1 cellular context compared by ENCODE assay signal in the genomic region with DNA sequence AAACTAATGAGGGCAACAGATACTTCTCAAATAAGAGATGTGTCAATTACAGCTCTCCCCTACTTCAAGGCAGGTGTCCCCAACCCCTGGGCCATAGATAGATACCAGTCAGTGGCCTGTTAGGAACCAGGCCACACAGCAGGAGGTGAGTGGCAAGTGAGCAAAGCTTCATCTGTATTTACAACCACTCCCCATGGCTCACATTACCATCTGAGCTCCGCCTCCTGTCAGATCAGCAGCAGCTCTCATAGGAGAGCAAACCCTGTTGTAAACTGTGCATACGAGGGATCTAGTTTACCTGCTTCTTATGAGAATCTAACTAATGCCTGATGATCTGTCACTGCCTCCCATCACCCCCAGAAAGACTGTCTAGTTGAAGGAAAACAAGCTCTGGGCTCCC.
TF ChIP-seq lines count a peak whose summit lies in the region.

No MANE protein-coding gene starts in this region.

TF ChIP-seq in WTC11, 78 proteins besides CTCF, POLR2A, EP300 and RAD21 (continued from another document):
- TF ChIP-seq, protein P1, sequence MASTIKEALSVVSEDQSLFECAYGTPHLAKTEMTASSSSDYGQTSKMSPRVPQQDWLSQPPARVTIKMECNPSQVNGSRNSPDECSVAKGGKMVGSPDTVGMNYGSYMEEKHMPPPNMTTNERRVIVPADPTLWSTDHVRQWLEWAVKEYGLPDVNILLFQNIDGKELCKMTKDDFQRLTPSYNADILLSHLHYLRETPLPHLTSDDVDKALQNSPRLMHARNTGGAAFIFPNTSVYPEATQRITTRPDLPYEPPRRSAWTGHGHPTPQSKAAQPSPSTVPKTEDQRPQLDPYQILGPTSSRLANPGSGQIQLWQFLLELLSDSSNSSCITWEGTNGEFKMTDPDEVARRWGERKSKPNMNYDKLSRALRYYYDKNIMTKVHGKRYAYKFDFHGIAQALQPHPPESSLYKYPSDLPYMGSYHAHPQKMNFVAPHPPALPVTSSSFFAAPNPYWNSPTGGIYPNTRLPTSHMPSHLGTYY (CRISPR knock-in tag; IDR thresholded peaks at IDR 0.05) = no peak
- TF ChIP-seq, protein P2, sequence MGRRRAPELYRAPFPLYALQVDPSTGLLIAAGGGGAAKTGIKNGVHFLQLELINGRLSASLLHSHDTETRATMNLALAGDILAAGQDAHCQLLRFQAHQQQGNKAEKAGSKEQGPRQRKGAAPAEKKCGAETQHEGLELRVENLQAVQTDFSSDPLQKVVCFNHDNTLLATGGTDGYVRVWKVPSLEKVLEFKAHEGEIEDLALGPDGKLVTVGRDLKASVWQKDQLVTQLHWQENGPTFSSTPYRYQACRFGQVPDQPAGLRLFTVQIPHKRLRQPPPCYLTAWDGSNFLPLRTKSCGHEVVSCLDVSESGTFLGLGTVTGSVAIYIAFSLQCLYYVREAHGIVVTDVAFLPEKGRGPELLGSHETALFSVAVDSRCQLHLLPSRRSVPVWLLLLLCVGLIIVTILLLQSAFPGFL (CRISPR knock-in tag; IDR thresholded peaks at IDR 0.05; ENCODE audit: borderline replicate concordance) = no peak
- TF ChIP-seq NFATC4 (CRISPR knock-in tag; IDR thresholded peaks at IDR 0.05) = no peak
- TF ChIP-seq, protein P3, sequence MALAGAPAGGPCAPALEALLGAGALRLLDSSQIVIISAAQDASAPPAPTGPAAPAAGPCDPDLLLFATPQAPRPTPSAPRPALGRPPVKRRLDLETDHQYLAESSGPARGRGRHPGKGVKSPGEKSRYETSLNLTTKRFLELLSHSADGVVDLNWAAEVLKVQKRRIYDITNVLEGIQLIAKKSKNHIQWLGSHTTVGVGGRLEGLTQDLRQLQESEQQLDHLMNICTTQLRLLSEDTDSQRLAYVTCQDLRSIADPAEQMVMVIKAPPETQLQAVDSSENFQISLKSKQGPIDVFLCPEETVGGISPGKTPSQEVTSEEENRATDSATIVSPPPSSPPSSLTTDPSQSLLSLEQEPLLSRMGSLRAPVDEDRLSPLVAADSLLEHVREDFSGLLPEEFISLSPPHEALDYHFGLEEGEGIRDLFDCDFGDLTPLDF (CRISPR knock-in tag; IDR thresholded peaks at IDR 0.05) = no peak
- TF ChIP-seq, protein P4, sequence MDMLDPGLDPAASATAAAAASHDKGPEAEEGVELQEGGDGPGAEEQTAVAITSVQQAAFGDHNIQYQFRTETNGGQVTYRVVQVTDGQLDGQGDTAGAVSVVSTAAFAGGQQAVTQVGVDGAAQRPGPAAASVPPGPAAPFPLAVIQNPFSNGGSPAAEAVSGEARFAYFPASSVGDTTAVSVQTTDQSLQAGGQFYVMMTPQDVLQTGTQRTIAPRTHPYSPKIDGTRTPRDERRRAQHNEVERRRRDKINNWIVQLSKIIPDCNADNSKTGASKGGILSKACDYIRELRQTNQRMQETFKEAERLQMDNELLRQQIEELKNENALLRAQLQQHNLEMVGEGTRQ (CRISPR knock-in tag; IDR thresholded peaks at IDR 0.05) = no peak
- TF ChIP-seq NFE2L1 (CRISPR knock-in tag; IDR thresholded peaks at IDR 0.05) = no peak
- TF ChIP-seq, protein P5, sequence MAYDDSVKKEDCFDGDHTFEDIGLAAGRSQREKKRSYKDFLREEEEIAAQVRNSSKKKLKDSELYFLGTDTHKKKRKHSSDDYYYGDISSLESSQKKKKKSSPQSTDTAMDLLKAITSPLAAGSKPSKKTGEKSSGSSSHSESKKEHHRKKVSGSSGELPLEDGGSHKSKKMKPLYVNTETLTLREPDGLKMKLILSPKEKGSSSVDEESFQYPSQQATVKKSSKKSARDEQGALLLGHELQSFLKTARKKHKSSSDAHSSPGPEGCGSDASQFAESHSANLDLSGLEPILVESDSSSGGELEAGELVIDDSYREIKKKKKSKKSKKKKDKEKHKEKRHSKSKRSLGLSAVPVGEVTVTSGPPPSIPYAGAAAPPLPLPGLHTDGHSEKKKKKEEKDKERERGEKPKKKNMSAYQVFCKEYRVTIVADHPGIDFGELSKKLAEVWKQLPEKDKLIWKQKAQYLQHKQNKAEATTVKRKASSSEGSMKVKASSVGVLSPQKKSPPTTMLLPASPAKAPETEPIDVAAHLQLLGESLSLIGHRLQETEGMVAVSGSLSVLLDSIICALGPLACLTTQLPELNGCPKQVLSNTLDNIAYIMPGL (CRISPR knock-in tag; IDR thresholded peaks at IDR 0.05) = no peak
- TF ChIP-seq IRF2 (CRISPR knock-in tag; IDR thresholded peaks at IDR 0.05; ENCODE audit: borderline replicate concordance, low read depth) = no peak
- TF ChIP-seq RELA (CRISPR knock-in tag; IDR thresholded peaks at IDR 0.05; ENCODE audit: borderline replicate concordance) = no peak
- TF ChIP-seq, protein P6, sequence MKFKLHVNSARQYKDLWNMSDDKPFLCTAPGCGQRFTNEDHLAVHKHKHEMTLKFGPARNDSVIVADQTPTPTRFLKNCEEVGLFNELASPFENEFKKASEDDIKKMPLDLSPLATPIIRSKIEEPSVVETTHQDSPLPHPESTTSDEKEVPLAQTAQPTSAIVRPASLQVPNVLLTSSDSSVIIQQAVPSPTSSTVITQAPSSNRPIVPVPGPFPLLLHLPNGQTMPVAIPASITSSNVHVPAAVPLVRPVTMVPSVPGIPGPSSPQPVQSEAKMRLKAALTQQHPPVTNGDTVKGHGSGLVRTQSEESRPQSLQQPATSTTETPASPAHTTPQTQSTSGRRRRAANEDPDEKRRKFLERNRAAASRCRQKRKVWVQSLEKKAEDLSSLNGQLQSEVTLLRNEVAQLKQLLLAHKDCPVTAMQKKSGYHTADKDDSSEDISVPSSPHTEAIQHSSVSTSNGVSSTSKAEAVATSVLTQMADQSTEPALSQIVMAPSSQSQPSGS (CRISPR knock-in tag; IDR thresholded peaks at IDR 0.05; ENCODE audit: borderline replicate concordance, low read depth) = no peak
- TF ChIP-seq ZBTB21 (CRISPR knock-in tag; IDR thresholded peaks at IDR 0.05; ENCODE audit: borderline replicate concordance) = no peak
- no peak for TF ChIP-seq ZNF671 (CRISPR knock-in tag; IDR thresholded peaks at IDR 0.05)
